In the genomic region with DNA sequence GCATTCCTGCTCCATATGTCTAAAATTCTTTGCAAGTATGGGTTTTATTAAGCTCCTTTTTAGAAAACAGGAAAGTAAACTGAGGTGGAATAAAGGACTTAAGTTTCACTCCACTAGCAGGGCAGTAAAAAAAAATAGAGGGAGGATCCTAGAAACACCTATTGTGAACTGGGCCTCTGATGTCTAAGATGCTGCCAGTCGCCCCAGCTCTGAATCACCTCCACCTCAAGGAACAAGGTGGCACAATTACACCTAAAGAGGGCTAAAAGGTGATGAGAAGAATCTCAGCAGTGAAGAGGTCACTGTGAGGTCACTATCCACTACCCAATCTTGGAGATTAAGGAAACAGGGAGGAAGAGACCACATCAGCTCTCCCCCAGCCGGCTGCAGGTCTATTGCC, we compare ENCODE assay signal across 16 cellular contexts.
DNase-seq lines count a peak whose midpoint lies in the region; ATAC-seq and TF ChIP-seq lines count a peak whose summit lies in the region.
"Had no signal": no experiment of that assay in that cellular context is flagged by ENCODE, and none has a peak within 500 bp of the region (broad histone marks: within the 10 kb centered on the region; RNA-seq: fewer than 3 reads in every experiment).

No MANE protein-coding gene starts in this region.

- H3K36me3 ChIP-seq in GM23338 (ENCODE audit: insufficient read depth), result no peaks in the 10 kb centered on the region
- H3K36me3 ChIP-seq: BE2C had no signal

- TF ChIP-seq CTCF in GM23338 (conservative IDR thresholded peaks at IDR 0.05; ENCODE audit: low read depth in 2 of 2), result no peak
- TF ChIP-seq CTCF in RWPE1 (conservative IDR thresholded peaks at IDR 0.05; ENCODE audit: low read depth), result no peak
- no peak for TF ChIP-seq CTCF in foreskin keratinocyte (conservative IDR thresholded peaks at IDR 0.05)

- no peak overlapping the region for H3K4me2 ChIP-seq in GM23338

- no peaks in the 10 kb centered on the region; the same call in 2 of the 3 replicates for H3K36me3 Mint-ChIP-seq in GM23338 (ENCODE audit: low read depth)
- H3K36me3 Mint-ChIP-seq: CD4-positive, CD25-positive, alpha-beta regulatory T cell; CD8-positive, alpha-beta memory T cell; IgD-negative memory B cell had no signal

- no peak overlapping the region for H3K4me3 ChIP-seq in GM23338

- peaks cover 14% of the 10 kb centered on the region; the same call in 2 of the 3 replicates for H3K4me1 Mint-ChIP-seq in GM23338
- H3K4me1 Mint-ChIP-seq: CD8-positive, alpha-beta memory T cell had no signal

- H3K4me3 Mint-ChIP-seq in GM23338, result no peak overlapping the region
- H3K4me3 Mint-ChIP-seq: CD4-positive, CD25-positive, alpha-beta regulatory T cell; CD8-positive, alpha-beta memory T cell; IgD-negative memory B cell had no signal

- no peak; the same call in 2 of the 3 replicates for ATAC-seq in GM23338
- ATAC-seq in foreskin keratinocyte, result peak; percentile 36
- ATAC-seq: HepG2 had no signal

- CTCF ChIA-PET in RWPE1 (lab: Yijun Ruan, JAX), result interaction anchor here (0.6 to 0.7 kb wide), 3 partner anchors 61 to 247 kb away, joined by 3 read pairs; no protein-coding TSS in a partner anchor

- no peaks in the 10 kb centered on the region for H3K79me2 ChIP-seq in GM23338 (replicated peaks; ENCODE audit: insufficient read depth)

- POLR2A ChIA-PET in RWPE1 (lab: Yijun Ruan, JAX; ENCODE audit: low non-redundant PET), result no interaction called here

- H3K4me1 ChIP-seq in GM23338 (ENCODE audit: insufficient read depth) (0 out of 2 replicates have a peak, but pooled peaks cover 6% of the 10 kb centered on the region), foreskin keratinocyte (peaks cover 5% of the 10 kb centered on the region)
- H3K4me1 ChIP-seq: BE2C had no signal

- DNase-seq in GM23338 (ENCODE audit: low spot score) (no peak), RWPE1 (ENCODE audit: low spot score) (peak; percentile 6), epithelial cell of prostate (ENCODE audit: low read depth, low spot score) (peak; percentile 10), foreskin keratinocyte (no peak), iPS-NIHi11 (ENCODE audit: low spot score) (no peak), NCI-H1092 treated with DMSO at 0.1 percent for 48 hours (lab: John Stamatoyannopoulos, UW) (no peak), SKM-1 (lab: John Stamatoyannopoulos, UW; ENCODE audit: unreplicated experiment) (no peak)
- DNase-seq: ACHN; BE2C; C1 segment of cervical spinal cord; CD4-positive, CD25-positive, alpha-beta regulatory T cell; CD8-positive, alpha-beta memory T cell; COR-L47; HCEC 1CT had no signal

- no peaks in the 10 kb centered on the region for H3K9me2 ChIP-seq in GM23338 (ENCODE audit: insufficient read depth)

- no peak overlapping the region for H3K27ac Mint-ChIP-seq in GM23338
- H3K27ac Mint-ChIP-seq: CD4-positive, CD25-positive, alpha-beta regulatory T cell; IgD-negative memory B cell had no signal

- no peaks in the 10 kb centered on the region for H3K27me3 Mint-ChIP-seq in GM23338 (ENCODE audit: insufficient read depth, low read depth, poor library complexity)
- H3K27me3 Mint-ChIP-seq: CD4-positive, CD25-positive, alpha-beta regulatory T cell had no signal

- H3F3A ChIP-seq in GM23338 (replicated peaks; ENCODE audit: low read depth), result no peaks in the 10 kb centered on the region

- H3K9me3 Mint-ChIP-seq in GM23338, result peaks cover 3% of the 10 kb centered on the region; the same call in 1 of the 3 replicates

- H4K20me1 ChIP-seq in GM23338 (replicated peaks; ENCODE audit: insufficient read depth), result no peaks in the 10 kb centered on the region

- H3K27ac ChIP-seq in GM23338 (ENCODE audit: low read depth), result no peak overlapping the region
- no peak overlapping the region for H3K27ac ChIP-seq in RWPE1
- no peak overlapping the region for H3K27ac ChIP-seq in epithelial cell of prostate
- H3K27ac ChIP-seq in foreskin keratinocyte, result no peak overlapping the region

- H2AFZ ChIP-seq in GM23338, result 0 out of 2 replicates have a peak overlapping the region, but pooled peaks have one; percentile 38

- H3K27me3 ChIP-seq in GM23338 (ENCODE audit: insufficient read depth) (no peaks in the 10 kb centered on the region), foreskin keratinocyte (no peaks in the 10 kb centered on the region)

TF ChIP-seq in GM23338, 12 proteins besides CTCF, POLR2A, EP300 and RAD21:
- TF ChIP-seq, protein P1, sequence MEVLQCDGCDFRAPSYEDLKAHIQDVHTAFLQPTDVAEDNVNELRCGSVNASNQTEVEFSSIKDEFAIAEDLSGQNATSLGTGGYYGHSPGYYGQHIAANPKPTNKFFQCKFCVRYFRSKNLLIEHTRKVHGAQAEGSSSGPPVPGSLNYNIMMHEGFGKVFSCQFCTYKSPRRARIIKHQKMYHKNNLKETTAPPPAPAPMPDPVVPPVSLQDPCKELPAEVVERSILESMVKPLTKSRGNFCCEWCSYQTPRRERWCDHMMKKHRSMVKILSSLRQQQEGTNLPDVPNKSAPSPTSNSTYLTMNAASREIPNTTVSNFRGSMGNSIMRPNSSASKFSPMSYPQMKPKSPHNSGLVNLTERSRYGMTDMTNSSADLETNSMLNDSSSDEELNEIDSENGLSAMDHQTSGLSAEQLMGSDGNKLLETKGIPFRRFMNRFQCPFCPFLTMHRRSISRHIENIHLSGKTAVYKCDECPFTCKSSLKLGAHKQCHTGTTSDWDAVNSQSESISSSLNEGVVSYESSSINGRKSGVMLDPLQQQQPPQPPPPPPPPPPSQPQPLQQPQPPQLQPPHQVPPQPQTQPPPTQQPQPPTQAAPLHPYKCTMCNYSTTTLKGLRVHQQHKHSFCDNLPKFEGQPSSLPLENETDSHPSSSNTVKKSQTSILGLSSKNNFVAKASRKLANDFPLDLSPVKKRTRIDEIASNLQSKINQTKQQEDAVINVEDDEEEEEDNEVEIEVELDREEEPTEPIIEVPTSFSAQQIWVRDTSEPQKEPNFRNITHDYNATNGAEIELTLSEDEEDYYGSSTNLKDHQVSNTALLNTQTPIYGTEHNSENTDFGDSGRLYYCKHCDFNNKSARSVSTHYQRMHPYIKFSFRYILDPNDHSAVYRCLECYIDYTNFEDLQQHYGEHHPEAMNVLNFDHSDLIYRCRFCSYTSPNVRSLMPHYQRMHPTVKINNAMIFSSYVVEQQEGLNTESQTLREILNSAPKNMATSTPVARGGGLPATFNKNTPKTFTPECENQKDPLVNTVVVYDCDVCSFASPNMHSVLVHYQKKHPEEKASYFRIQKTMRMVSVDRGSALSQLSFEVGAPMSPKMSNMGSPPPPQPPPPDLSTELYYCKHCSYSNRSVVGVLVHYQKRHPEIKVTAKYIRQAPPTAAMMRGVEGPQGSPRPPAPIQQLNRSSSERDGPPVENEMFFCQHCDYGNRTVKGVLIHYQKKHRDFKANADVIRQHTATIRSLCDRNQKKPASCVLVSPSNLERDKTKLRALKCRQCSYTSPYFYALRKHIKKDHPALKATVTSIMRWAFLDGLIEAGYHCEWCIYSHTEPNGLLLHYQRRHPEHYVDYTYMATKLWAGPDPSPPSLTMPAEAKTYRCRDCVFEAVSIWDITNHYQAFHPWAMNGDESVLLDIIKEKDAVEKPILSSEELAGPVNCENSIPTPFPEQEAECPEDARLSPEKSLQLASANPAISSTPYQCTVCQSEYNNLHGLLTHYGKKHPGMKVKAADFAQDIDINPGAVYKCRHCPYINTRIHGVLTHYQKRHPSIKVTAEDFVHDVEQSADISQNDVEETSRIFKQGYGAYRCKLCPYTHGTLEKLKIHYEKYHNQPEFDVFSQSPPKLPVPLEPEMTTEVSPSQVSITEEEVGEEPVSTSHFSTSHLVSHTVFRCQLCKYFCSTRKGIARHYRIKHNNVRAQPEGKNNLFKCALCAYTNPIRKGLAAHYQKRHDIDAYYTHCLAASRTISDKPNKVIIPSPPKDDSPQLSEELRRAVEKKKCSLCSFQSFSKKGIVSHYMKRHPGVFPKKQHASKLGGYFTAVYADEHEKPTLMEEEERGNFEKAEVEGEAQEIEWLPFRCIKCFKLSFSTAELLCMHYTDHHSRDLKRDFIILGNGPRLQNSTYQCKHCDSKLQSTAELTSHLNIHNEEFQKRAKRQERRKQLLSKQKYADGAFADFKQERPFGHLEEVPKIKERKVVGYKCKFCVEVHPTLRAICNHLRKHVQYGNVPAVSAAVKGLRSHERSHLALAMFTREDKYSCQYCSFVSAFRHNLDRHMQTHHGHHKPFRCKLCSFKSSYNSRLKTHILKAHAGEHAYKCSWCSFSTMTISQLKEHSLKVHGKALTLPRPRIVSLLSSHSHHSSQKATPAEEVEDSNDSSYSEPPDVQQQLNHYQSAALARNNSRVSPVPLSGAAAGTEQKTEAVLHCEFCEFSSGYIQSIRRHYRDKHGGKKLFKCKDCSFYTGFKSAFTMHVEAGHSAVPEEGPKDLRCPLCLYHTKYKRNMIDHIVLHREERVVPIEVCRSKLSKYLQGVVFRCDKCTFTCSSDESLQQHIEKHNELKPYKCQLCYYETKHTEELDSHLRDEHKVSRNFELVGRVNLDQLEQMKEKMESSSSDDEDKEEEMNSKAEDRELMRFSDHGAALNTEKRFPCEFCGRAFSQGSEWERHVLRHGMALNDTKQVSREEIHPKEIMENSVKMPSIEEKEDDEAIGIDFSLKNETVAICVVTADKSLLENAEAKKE (CRISPR knock-in tag; IDR thresholded peaks at IDR 0.05), result no peak
- no peak for TF ChIP-seq STAT1 (IDR thresholded peaks at IDR 0.05; ENCODE audit: unreplicated experiment)
- TF ChIP-seq JUNB (IDR thresholded peaks at IDR 0.05; ENCODE audit: unreplicated experiment), result no peak
- TF ChIP-seq, protein P2, sequence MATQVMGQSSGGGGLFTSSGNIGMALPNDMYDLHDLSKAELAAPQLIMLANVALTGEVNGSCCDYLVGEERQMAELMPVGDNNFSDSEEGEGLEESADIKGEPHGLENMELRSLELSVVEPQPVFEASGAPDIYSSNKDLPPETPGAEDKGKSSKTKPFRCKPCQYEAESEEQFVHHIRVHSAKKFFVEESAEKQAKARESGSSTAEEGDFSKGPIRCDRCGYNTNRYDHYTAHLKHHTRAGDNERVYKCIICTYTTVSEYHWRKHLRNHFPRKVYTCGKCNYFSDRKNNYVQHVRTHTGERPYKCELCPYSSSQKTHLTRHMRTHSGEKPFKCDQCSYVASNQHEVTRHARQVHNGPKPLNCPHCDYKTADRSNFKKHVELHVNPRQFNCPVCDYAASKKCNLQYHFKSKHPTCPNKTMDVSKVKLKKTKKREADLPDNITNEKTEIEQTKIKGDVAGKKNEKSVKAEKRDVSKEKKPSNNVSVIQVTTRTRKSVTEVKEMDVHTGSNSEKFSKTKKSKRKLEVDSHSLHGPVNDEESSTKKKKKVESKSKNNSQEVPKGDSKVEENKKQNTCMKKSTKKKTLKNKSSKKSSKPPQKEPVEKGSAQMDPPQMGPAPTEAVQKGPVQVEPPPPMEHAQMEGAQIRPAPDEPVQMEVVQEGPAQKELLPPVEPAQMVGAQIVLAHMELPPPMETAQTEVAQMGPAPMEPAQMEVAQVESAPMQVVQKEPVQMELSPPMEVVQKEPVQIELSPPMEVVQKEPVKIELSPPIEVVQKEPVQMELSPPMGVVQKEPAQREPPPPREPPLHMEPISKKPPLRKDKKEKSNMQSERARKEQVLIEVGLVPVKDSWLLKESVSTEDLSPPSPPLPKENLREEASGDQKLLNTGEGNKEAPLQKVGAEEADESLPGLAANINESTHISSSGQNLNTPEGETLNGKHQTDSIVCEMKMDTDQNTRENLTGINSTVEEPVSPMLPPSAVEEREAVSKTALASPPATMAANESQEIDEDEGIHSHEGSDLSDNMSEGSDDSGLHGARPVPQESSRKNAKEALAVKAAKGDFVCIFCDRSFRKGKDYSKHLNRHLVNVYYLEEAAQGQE (IDR thresholded peaks at IDR 0.05; ENCODE audit: unreplicated experiment), result no peak

Comparison
In these comparisons a context has a peak if more than half of its experiments do, and no peak if none do; other contexts are left out.
1. DNase-seq: peak in RWPE1 (single experiment) and epithelial cell of prostate (single experiment); none in GM23338 (single experiment), foreskin keratinocyte (0 of 2), iPS-NIHi11 (single experiment), NCI-H1092 treated with DMSO at 0.1 percent for 48 hours (single experiment) and SKM-1 (single experiment).